ENCODE assay signal across 23 cellular contexts in genomic region chr1:5905431-5905830, GRCh38.
"Had no signal": no experiment of that assay in that cellular context is flagged by ENCODE, and none has a peak within 500 bp of the region (broad histone marks: within the 10 kb centered on the region; RNA-seq: fewer than 3 reads in every experiment).

No MANE protein-coding gene starts in this region.

- FAIRE-seq: keratinocyte, small intestine had no signal

- H3K4me3 ChIP-seq: dorsolateral prefrontal cortex, gastroesophageal sphincter, heart left ventricle, lower lobe of right lung, mucosa of descending colon, transverse colon, uterus had no signal

- H3K27me3 Mint-ChIP-seq: activated CD4-positive, alpha-beta memory T cell treated with anti-CD3 and anti-CD28 coated beads, Interleukin-2, amount 10 ng/mL, durations not matched to agents 7 days and 5 days; activated CD4-positive, alpha-beta T cell treated with anti-CD3 and anti-CD28 coated beads, Interleukin-2, amount 10 ng/mL, durations not matched to agents 24 days and 14 days; brain; stimulated activated memory B cell treated with anti-CD40 and anti-IgM and Interleukin-4, amounts not matched to agents 10 μg/mL and 1 μg/mL and 100 μg/mL, for 72 hours had no signal

- H3K36me3 Mint-ChIP-seq: activated naive CD4-positive, alpha-beta T cell treated with anti-CD3 and anti-CD28 coated beads, Interleukin-2, amount 50 U/mL, for 72 hours had no signal

- ATAC-seq: activated CD4-positive, CD25-positive, alpha-beta regulatory T cell treated with anti-CD3 and anti-CD28 coated beads, Interleukin-2, amount 50 U/mL, for 24 hours; activated naive CD4-positive, alpha-beta T cell treated with anti-CD3 and anti-CD28 coated beads, Interleukin-2, amount 50 U/mL, for 72 hours; gastroesophageal sphincter; heart left ventricle; lower lobe of right lung; mucosa of descending colon; sciatic nerve; stimulated activated memory B cell treated with anti-CD40 and anti-IgM and Interleukin-4, amounts not matched to agents 10 μg/mL and 1 μg/mL and 100 μg/mL, for 72 hours had no signal

- H3K27ac ChIP-seq: dorsolateral prefrontal cortex, gastroesophageal sphincter, heart left ventricle, lower lobe of right lung, transverse colon, uterus, VCaP had no signal

- H3K27ac Mint-ChIP-seq: activated CD4-positive, alpha-beta memory T cell treated with anti-CD3 and anti-CD28 coated beads, Interleukin-2, amount 10 ng/mL, durations not matched to agents 7 days and 5 days; activated CD4-positive, alpha-beta T cell treated with anti-CD3 and anti-CD28 coated beads, Interleukin-2, amount 10 ng/mL, durations not matched to agents 24 days and 14 days; activated naive CD4-positive, alpha-beta T cell treated with anti-CD3 and anti-CD28 coated beads, Interleukin-2, amount 50 U/mL, for 72 hours; activated T-helper 1 cell treated with anti-CD3 and anti-CD28 coated beads, Interleukin-12 subunit alpha, Interleukin-12 subunit beta, Interleukin-2, Interleukin-4 antibody, amounts not matched to agents 30 ng/mL and 10 ng/mL and 1 ng/mL, durations not matched to agents 14 hours and 24 hours and 36 hours; brain; nephron progenitor cell; stimulated activated memory B cell treated with anti-CD40 and anti-IgM and Interleukin-4, amounts not matched to agents 10 μg/mL and 1 μg/mL and 100 μg/mL, for 72 hours had no signal

- H3K4me1 Mint-ChIP-seq: brain; stimulated activated memory B cell treated with anti-CD40 and anti-IgM and Interleukin-4, amounts not matched to agents 10 μg/mL and 1 μg/mL and 100 μg/mL, for 72 hours had no signal

- DNase-seq: activated CD4-positive, alpha-beta memory T cell treated with anti-CD3 and anti-CD28 coated beads, Interleukin-2, amount 10 ng/mL, durations not matched to agents 7 days and 5 days; activated CD4-positive, alpha-beta T cell treated with anti-CD3 and anti-CD28 coated beads, Interleukin-2, amount 10 ng/mL, durations not matched to agents 24 days and 14 days; central memory CD4-positive, alpha-beta T cell; lower lobe of right lung; mesendoderm; mucosa of descending colon; nephron progenitor cell; nucleus accumbens; small intestine; stimulated activated CD4-positive, alpha-beta T cell treated with anti-CD3 and anti-CD28 coated beads, Interleukin-15, amount 100 ng/mL, for 24 hours; transverse colon; uterus had no signal

- H3K27me3 ChIP-seq: dorsolateral prefrontal cortex, gastroesophageal sphincter, heart left ventricle, transverse colon, uterus had no signal

- H3K36me3 ChIP-seq: uterus had no signal

- H3K9me3 Mint-ChIP-seq: activated CD4-positive, alpha-beta memory T cell treated with anti-CD3 and anti-CD28 coated beads, Interleukin-2, amount 10 ng/mL, durations not matched to agents 7 days and 5 days; activated CD4-positive, alpha-beta T cell treated with anti-CD3 and anti-CD28 coated beads, Interleukin-2, amount 10 ng/mL, durations not matched to agents 24 days and 14 days; activated naive CD4-positive, alpha-beta T cell treated with anti-CD3 and anti-CD28 coated beads, Interleukin-2, amount 50 U/mL, for 72 hours; activated T-helper 1 cell treated with anti-CD3 and anti-CD28 coated beads, Interleukin-12 subunit alpha, Interleukin-12 subunit beta, Interleukin-2, Interleukin-4 antibody, amounts not matched to agents 30 ng/mL and 10 ng/mL and 1 ng/mL, durations not matched to agents 14 hours and 24 hours and 36 hours; brain; nephron progenitor cell; stimulated activated memory B cell treated with anti-CD40 and anti-IgM and Interleukin-4, amounts not matched to agents 10 μg/mL and 1 μg/mL and 100 μg/mL, for 72 hours had no signal

- H3K4me1 ChIP-seq: gastroesophageal sphincter, heart left ventricle, lower lobe of right lung, transverse colon, uterus had no signal

- H3K4me3 Mint-ChIP-seq: activated CD4-positive, alpha-beta memory T cell treated with anti-CD3 and anti-CD28 coated beads, Interleukin-2, amount 10 ng/mL, durations not matched to agents 7 days and 5 days; activated CD4-positive, alpha-beta T cell treated with anti-CD3 and anti-CD28 coated beads, Interleukin-2, amount 10 ng/mL, durations not matched to agents 24 days and 14 days; activated T-helper 1 cell treated with anti-CD3 and anti-CD28 coated beads, Interleukin-12 subunit alpha, Interleukin-12 subunit beta, Interleukin-2, Interleukin-4 antibody, amounts not matched to agents 30 ng/mL and 10 ng/mL and 1 ng/mL, durations not matched to agents 14 hours and 24 hours and 36 hours; brain; nephron progenitor cell; stimulated activated memory B cell treated with anti-CD40 and anti-IgM and Interleukin-4, amounts not matched to agents 10 μg/mL and 1 μg/mL and 100 μg/mL, for 72 hours had no signal

- H3K9me3 ChIP-seq: gastroesophageal sphincter, heart left ventricle, lower lobe of right lung, mucosa of descending colon, transverse colon, uterus had no signal
